In genomic region chr13:94444826-94445225, GRCh38 we compare ENCODE assay signal across 37 cellular contexts. TPM values are rescaled to one million over a fixed set of nuclear protein-coding genes. Genes with fewer than 3 reads are reported as not detected.
"Had no signal": no experiment of that assay in that cellular context is flagged by ENCODE, and none has a peak within 500 bp of the region (broad histone marks: within the 10 kb centered on the region; RNA-seq: fewer than 3 reads in every experiment).

No MANE protein-coding gene starts in this region.

- H3K27me3 ChIP-seq: adrenal gland, ascending aorta, breast epithelium, cardiac muscle cell, colonic mucosa, esophagus squamous epithelium, gastroesophageal sphincter had no signal

- FAIRE-seq: endometrium, endothelial cell of umbilical vein had no signal

- H3K36me3 ChIP-seq: adrenal gland, ascending aorta, breast epithelium, cardiac muscle cell, colonic mucosa, esophagus squamous epithelium, gastroesophageal sphincter, heart right ventricle had no signal

- H3K9me3 ChIP-seq: adrenal gland, ascending aorta, breast epithelium, colonic mucosa, esophagus squamous epithelium, gastroesophageal sphincter had no signal

- DNase-seq: activated CD4-positive, alpha-beta memory T cell treated with anti-CD3 and anti-CD28 coated beads for 36 hours; activated CD4-positive, alpha-beta T cell treated with anti-CD3 and anti-CD28 coated beads for 36 hours; activated CD4-positive, alpha-beta T cell treated with anti-CD3 and anti-CD28 coated beads, Interleukin-2, amount 10 ng/mL, durations not matched to agents 24 days and 14 days; activated CD4-positive, CD25-positive, alpha-beta regulatory T cell; activated CD4-positive, CD25-positive, alpha-beta regulatory T cell treated with anti-CD3 and anti-CD28 coated beads, Interleukin-2, amount 50 U/mL, for 72 hours; activated CD8-positive, alpha-beta memory T cell treated with anti-CD3 and anti-CD28 coated beads, Interleukin-2, amount 10 ng/mL, durations not matched to agents 7 days and 5 days; activated CD8-positive, alpha-beta memory T cell treated with anti-CD3 and anti-CD28 coated beads, Interleukin-2, amount 50 U/mL, for 4 hours; activated CD8-positive, alpha-beta T cell treated with anti-CD3 and anti-CD28 coated beads, Interleukin-2, amount 10 ng/mL, durations not matched to agents 7 days and 5 days; activated effector memory CD4-positive, alpha-beta T cell treated with anti-CD3 and anti-CD28 coated beads, Interleukin-2, amount 50 U/mL, for 16 hours; activated naive CD4-positive, alpha-beta T cell treated with anti-CD3 and anti-CD28 coated beads for 36 hours; activated naive CD8-positive, alpha-beta T cell treated with anti-CD3 and anti-CD28 coated beads for 36 hours; activated naive CD8-positive, alpha-beta T cell treated with anti-CD3 and anti-CD28 coated beads, Interleukin-2, amount 50 U/mL, for 24 hours; activated T-cell treated with anti-CD3 and anti-CD28 coated beads, Interleukin-2, amount 50 U/mL, for 1 hour; activated T-cell treated with anti-CD3 and anti-CD28 coated beads, Interleukin-2, amount 50 U/mL, for 48 hours; adrenal gland; amygdala; central memory CD4-positive, alpha-beta T cell; cerebellar nuclear complex; colonic mucosa; effector CD8-positive, alpha-beta T cell; esophagus squamous epithelium; foreskin melanocyte; heart right ventricle; T-helper 2 cell had no signal

- H3K27ac ChIP-seq: adrenal gland, ascending aorta, breast epithelium, cardiac muscle cell, colonic mucosa, epithelial cell of prostate, esophagus squamous epithelium, gastroesophageal sphincter, heart right ventricle had no signal

- ATAC-seq: activated CD4-positive, alpha-beta T cell treated with anti-CD3 and anti-CD28 coated beads for 36 hours; activated CD8-positive, alpha-beta memory T cell treated with anti-CD3 and anti-CD28 coated beads, Interleukin-2, amount 10 ng/mL, durations not matched to agents 7 days and 5 days; activated CD8-positive, alpha-beta T cell treated with anti-CD3 and anti-CD28 coated beads, Interleukin-2, amount 10 ng/mL, durations not matched to agents 7 days and 5 days; activated naive CD8-positive, alpha-beta T cell treated with anti-CD3 and anti-CD28 coated beads, Interleukin-2, amount 50 U/mL, for 24 hours; gastroesophageal sphincter; heart right ventricle had no signal

- H3K4me1 ChIP-seq: adrenal gland, ascending aorta, breast epithelium, colonic mucosa, esophagus squamous epithelium, gastroesophageal sphincter, heart right ventricle had no signal

- H3K4me3 ChIP-seq: adrenal gland, ascending aorta, breast epithelium, cardiac muscle cell, colonic mucosa, esophagus squamous epithelium, gastroesophageal sphincter, heart right ventricle had no signal

RNA-seq across cellular contexts. Expression of gene DCT, which starts 34.7 kb away (rescaled TPM):
- total RNA-seq: activated CD4-positive, alpha-beta T cell treated with anti-CD3 and anti-CD28 coated beads, Interleukin-2, amount 10 ng/mL, durations not matched to agents 24 days and 14 days; activated T-helper 1 cell treated with anti-CD3 and anti-CD28 coated beads, Interleukin-12 subunit alpha, Interleukin-12 subunit beta, Interleukin-2, Interleukin-4 antibody, amounts not matched to agents 30 ng/mL and 10 ng/mL and 1 ng/mL, durations not matched to agents 14 hours and 24 hours and 36 hours; activated T-helper 2 cell treated with anti-CD3 and anti-CD28 coated beads, Interferon-gamma antibody, Interleukin-2, Interleukin-4, amounts not matched to agents 10 μg/mL and 5 μg/mL and 100 μg/mL, durations not matched to agents 14 hours and 24 hours and 36 hours; ascending aorta; dermis microvascular lymphatic vessel endothelial cell; endothelial cell of umbilical vein; esophagus squamous epithelium; fibroblast of villous mesenchyme; glomerular endothelial cell had no signal
- polyA plus RNA-seq: cardiac muscle cell, endothelial cell of umbilical vein, fibroblast of lung had no signal
